ENCODE assay signal across 1 cellular context in the genomic region with DNA sequence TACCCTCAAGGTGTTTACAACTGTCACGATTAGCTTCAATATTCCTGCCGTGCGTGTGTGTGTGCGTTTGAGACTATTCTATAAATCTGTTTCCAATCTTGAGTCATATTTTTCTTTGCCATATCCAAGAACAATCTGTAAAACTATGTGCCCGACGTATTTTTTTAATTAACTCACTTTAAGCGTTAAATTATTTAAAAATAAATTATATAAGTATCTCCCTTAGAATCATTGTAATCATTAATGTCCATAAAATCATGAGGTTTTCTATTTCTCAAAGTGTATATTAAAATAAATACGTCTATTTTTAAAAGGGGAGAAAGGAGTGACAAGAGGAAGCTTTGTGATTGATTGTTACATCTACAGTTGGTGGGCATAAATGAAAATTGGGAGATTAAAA.
TF ChIP-seq lines count a peak whose summit lies in the region.

No MANE protein-coding gene starts in this region.

TF ChIP-seq in K562, 482 proteins besides CTCF, POLR2A, EP300 and RAD21 (continued from another document):
- TF ChIP-seq GMEB1 (CRISPR knock-in tag; IDR thresholded peaks at IDR 0.05) (no peak), C11orf30 (IDR thresholded peaks at IDR 0.05; ENCODE audit: low read depth) (no peak), E2F8 (IDR thresholded peaks at IDR 0.05; ENCODE audit: low read depth, partially characterized antibody) (no peak), STAT5A (IDR thresholded peaks at IDR 0.05; ENCODE audit: borderline replicate concordance, low read length) (no peak), STAG1 (CRISPR knock-in tag; IDR thresholded peaks at IDR 0.05; ENCODE audit: borderline replicate concordance) (no peak), HNRNPK (IDR thresholded peaks at IDR 0.05; ENCODE audit: low read depth, low read length, poor library complexity, severe bottlenecking) (no peak), ETV6 (IDR thresholded peaks at IDR 0.05; ENCODE audit: borderline replicate concordance in 1 of 2, low read depth in 2 of 2, low read length in 1 of 2) (no peak), ETV6 (CRISPR knock-in tag; IDR thresholded peaks at IDR 0.05; ENCODE audit: borderline replicate concordance) (no peak), ARID3A (IDR thresholded peaks at IDR 0.05; ENCODE audit: borderline replicate concordance, low read depth, low read length) (no peak), NR2C1 (IDR thresholded peaks at IDR 0.05) (no peak), NR2C1 (tag; IDR thresholded peaks at IDR 0.05) (no peak), POLR2H (tag; IDR thresholded peaks at IDR 0.05; ENCODE audit: low read depth) (no peak), NKRF (IDR thresholded peaks at IDR 0.05; ENCODE audit: borderline replicate concordance) (no peak), ZBTB26 (CRISPR knock-in tag; IDR thresholded peaks at IDR 0.05) (no peak), CCNT2 (IDR thresholded peaks at IDR 0.05; ENCODE audit: borderline replicate concordance, extremely low read depth, insufficient read length, low read depth, low read length) (no peak)
- TF ChIP-seq, protein P1, sequence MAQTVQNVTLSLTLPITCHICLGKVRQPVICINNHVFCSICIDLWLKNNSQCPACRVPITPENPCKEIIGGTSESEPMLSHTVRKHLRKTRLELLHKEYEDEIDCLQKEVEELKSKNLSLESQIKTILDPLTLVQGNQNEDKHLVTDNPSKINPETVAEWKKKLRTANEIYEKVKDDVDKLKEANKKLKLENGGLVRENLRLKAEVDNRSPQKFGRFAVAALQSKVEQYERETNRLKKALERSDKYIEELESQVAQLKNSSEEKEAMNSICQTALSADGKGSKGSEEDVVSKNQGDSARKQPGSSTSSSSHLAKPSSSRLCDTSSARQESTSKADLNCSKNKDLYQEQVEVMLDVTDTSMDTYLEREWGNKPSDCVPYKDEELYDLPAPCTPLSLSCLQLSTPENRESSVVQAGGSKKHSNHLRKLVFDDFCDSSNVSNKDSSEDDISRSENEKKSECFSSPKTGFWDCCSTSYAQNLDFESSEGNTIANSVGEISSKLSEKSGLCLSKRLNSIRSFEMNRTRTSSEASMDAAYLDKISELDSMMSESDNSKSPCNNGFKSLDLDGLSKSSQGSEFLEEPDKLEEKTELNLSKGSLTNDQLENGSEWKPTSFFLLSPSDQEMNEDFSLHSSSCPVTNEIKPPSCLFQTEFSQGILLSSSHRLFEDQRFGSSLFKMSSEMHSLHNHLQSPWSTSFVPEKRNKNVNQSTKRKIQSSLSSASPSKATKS (CRISPR knock-in tag; IDR thresholded peaks at IDR 0.05), result 0 out of 2 replicates have a peak, but pooled peaks have one; percentile 70
